ENCODE assay signal across 1 cellular context in the genomic region with DNA sequence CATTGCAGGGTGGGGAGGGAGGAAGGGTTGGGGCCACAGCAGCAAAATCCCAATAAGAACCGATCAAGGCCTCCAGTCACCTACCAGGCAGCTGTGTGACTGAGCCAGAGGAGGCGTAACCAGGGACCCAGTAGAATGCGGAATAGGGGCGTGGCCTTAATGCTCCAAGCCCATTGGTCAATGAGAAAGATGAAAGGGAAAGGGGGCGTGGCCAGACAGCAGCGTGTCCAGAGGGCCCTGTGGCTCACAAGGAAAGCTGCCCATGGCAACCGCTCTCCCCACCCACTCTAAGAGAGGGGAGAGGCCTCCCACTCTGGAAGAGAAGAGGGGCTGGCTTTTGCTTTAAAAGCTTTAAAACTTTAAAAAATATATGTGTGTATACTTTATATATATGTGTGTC. TPM values are rescaled to one million over a fixed set of nuclear protein-coding genes. Genes with fewer than 3 reads are reported as not detected.
"Had no signal": no experiment of that assay in that cellular context is flagged by ENCODE, and none has a peak within 500 bp of the region (broad histone marks: within the 10 kb centered on the region; RNA-seq: fewer than 3 reads in every experiment).

GOLGA8R (minus strand) TSS at position 101 of the 400 bp plus-strand sequence; CDS start at position 3, 98 bp downstream.

RNA-seq across cellular contexts. Expression of gene GOLGA8R, which starts in this region (rescaled TPM):
- total RNA-seq: ascending aorta had no signal
